Comparison of ENCODE assay signal across 8 cellular contexts in the genomic region with DNA sequence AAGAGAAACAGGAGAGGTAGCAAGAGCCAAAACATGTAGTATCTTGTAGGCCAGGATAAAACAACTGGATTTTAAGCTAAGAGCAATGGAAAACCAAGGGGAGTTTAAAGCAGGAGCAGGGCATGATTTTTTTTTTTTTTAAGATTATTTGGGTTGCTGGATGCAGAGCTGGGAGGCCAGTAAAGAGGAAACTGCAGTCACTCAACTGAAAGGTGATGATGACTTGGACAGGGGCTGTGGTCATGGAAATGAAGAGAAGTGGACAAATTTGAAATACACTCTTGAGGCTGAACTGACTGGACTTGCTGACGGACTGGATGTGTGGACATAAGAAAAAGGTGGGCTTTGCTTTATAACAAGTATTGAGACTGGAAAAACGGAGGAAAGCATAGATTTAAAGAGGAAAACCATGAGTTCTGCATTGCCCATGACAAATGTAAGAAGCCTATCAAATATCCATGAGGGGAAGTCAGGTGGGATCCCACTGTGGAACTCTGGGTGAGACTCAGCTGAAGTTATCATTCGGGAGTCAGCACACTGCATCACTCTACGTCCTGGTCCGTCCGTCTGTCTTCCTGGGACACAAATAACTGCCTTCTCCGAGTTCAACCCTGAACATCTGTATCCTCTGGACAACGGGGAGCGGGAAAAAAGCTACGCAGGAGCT. TPM values are rescaled to one million over a fixed set of nuclear protein-coding genes. Genes with fewer than 3 reads are reported as not detected.
DNase-seq lines count a peak whose midpoint lies in the region; ATAC-seq, FAIRE-seq and TF ChIP-seq lines count a peak whose summit lies in the region.

No MANE protein-coding gene starts in this region.

- TF ChIP-seq CTCF in nephron progenitor cell (IDR thresholded peaks at IDR 0.05) = no peak

- H3K4me3 Mint-ChIP-seq in nephron progenitor cell = peak overlapping the region; percentile 98

- H3K27me3 ChIP-seq in SJSA1 (replicated peaks) (no peaks in the 10 kb centered on the region), esophagus (ENCODE audit: control insufficient read depth in 1 of 2, insufficient read depth in 2 of 2, low read length in 2 of 2) (no peaks in the 10 kb centered on the region)

- peaks cover 21% of the 10 kb centered on the region for H3K36me3 Mint-ChIP-seq in nephron progenitor cell (ENCODE audit: low read depth)

- peaks cover 55% of the 10 kb centered on the region for H3K4me1 Mint-ChIP-seq in nephron progenitor cell

- no peaks in the 10 kb centered on the region for H3K9me3 ChIP-seq in SJSA1 (replicated peaks)
- no peaks in the 10 kb centered on the region for H3K9me3 ChIP-seq in esophagus (ENCODE audit: control insufficient read depth in 2 of 2, insufficient read depth in 1 of 2, low read depth in 1 of 2, low read length in 1 of 2)

- H3K9me3 Mint-ChIP-seq in nephron progenitor cell = no peaks in the 10 kb centered on the region

- peak overlapping the region; percentile 93 for H3K27ac Mint-ChIP-seq in nephron progenitor cell

- peak; percentile 1 for ATAC-seq in GM18520 (IDR thresholded peaks at IDR 0.05; ENCODE audit: unreplicated experiment)
- ATAC-seq in HG02798 (IDR thresholded peaks at IDR 0.05; ENCODE audit: poor library complexity, unreplicated experiment) = peak; percentile 8

- 3% methylated on average over 10 of the region's 10 CpGs for WGBS in esophagus, 2 donors

- DNase-seq in SJSA1 (ENCODE audit: low read depth in 1 of 2, low spot score in 2 of 2) (no peak), nephron progenitor cell (no peak), urothelium cell line (ENCODE audit: low spot score) (no peak), dermis blood vessel endothelial cell (no peak), GDM1 (lab: John Stamatoyannopoulos, UW) (no peak)

- H3K4me1 ChIP-seq in SJSA1 (replicated peaks) (peaks cover 16% of the 10 kb centered on the region), esophagus (ENCODE audit: control insufficient read depth in 2 of 2, insufficient read depth in 2 of 2, low read length in 1 of 2) (no peaks in the 10 kb centered on the region)

- H3K4me3 ChIP-seq in SJSA1 (peak overlapping the region; percentile 84), esophagus (ENCODE audit: low read depth in 1 of 2, low read length in 2 of 2) (peak overlapping the region; percentile 77 to 90)

- peak overlapping the region; percentile 92 for H3K27ac ChIP-seq in SJSA1
- H3K27ac ChIP-seq in esophagus (ENCODE audit: low read depth in 2 of 2, low read length in 1 of 2) = peak overlapping the region; percentile 96 to 98

- no peak for FAIRE-seq in urothelium cell line (lab: Jason Lieb, UNC)

- H3K27me3 Mint-ChIP-seq in nephron progenitor cell (ENCODE audit: low read depth, poor library complexity) = no peaks in the 10 kb centered on the region

- H3K36me3 ChIP-seq in SJSA1 (peaks cover 25% of the 10 kb centered on the region), esophagus (ENCODE audit: control insufficient read depth in 2 of 2, insufficient read depth in 2 of 2, low read length in 1 of 2) (peaks cover 0 to 3% of the 10 kb centered on the region in 2 donors)

RNA-seq across cellular contexts. Expression of gene XPC, which starts 0.7 kb away (rescaled TPM):
- 12.9 and 17.7 TPM in 2 replicates for total RNA-seq in SJSA1 (2014; rRNA removed; shearing (Covaris generic))
- polyA plus RNA-seq in esophagus = 10 to 100 TPM; 12.1 to 12.6 TPM
- total RNA-seq in dermis blood vessel endothelial cell = 43.6 and 60.0 TPM in 2 replicates

RNA-seq across cellular contexts. Expression of gene LSM3, which starts 0.9 kb away (rescaled TPM):
- 22.4 and 25.9 TPM in 2 replicates for total RNA-seq in SJSA1 (2014; rRNA removed; shearing (Covaris generic))
- polyA plus RNA-seq in esophagus = 10 to 100 TPM in 1 of 2 donors, 1 to 10 TPM in 1; 5.3 to 10.8 TPM
- 8.1 and 10.2 TPM in 2 replicates for total RNA-seq in dermis blood vessel endothelial cell

RNA-seq across cellular contexts. Expression of gene TMEM43, which starts 52.9 kb away (rescaled TPM):
- 82.1 and 82.7 TPM in 2 replicates for total RNA-seq in SJSA1 (2014; rRNA removed; shearing (Covaris generic))
- 10 to 100 TPM; 41.4 to 45.6 TPM for polyA plus RNA-seq in esophagus
- total RNA-seq in dermis blood vessel endothelial cell = 113 and 121 TPM in 2 replicates

RNA-seq across cellular contexts. Expression of gene CHCHD4, which starts 53.0 kb away (rescaled TPM):
- total RNA-seq in SJSA1 (2014; rRNA removed; shearing (Covaris generic)) = 12.8 and 17.3 TPM in 2 replicates
- 10 to 100 TPM in 1 of 2 donors, 1 to 10 TPM in 1; 6.5 to 14.9 TPM for polyA plus RNA-seq in esophagus
- total RNA-seq in dermis blood vessel endothelial cell = 16.0 and 19.5 TPM in 2 replicates
